Comparison of ENCODE assay signal across 1 cellular context in the genomic region with DNA sequence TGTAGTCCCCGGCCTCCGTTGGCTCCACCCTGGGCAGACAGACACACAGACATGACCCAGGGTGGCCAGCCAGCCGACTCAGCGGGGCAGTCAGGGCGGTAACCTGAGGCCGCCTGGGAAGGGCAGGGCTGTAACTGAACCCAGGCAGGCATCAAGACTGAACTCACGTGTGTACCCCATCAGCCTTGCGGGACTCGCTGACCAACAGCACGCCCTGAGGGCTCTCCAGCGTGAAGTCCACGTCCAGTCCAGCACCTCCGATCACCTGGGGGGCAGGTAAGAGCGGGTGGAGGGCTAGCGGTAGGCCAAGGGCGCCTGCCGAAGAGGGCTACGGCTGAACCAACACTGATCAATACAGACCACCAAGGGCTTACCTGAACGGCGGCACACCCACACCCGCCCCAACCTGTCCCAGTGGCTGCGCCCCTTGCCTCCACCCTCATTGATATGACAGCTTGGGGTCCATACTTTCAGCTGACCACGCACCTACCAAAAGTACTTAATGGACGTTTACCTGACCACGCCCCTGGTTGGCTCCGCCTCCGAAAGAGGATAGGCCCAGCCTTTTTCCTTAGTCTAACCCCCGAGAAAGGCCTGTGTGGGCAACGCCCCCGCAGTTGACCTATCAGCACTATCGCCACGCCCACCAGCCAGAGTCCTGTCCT.
A peak's percentile ranks its signal among the peaks of the same experiment; 100 is the strongest.
TF ChIP-seq lines count a peak whose summit lies in the region.

No MANE protein-coding gene starts in this region.

TF ChIP-seq in GM12878, 131 proteins besides CTCF, POLR2A, EP300 and RAD21 (continued from another document):
- TF ChIP-seq, protein P1, sequence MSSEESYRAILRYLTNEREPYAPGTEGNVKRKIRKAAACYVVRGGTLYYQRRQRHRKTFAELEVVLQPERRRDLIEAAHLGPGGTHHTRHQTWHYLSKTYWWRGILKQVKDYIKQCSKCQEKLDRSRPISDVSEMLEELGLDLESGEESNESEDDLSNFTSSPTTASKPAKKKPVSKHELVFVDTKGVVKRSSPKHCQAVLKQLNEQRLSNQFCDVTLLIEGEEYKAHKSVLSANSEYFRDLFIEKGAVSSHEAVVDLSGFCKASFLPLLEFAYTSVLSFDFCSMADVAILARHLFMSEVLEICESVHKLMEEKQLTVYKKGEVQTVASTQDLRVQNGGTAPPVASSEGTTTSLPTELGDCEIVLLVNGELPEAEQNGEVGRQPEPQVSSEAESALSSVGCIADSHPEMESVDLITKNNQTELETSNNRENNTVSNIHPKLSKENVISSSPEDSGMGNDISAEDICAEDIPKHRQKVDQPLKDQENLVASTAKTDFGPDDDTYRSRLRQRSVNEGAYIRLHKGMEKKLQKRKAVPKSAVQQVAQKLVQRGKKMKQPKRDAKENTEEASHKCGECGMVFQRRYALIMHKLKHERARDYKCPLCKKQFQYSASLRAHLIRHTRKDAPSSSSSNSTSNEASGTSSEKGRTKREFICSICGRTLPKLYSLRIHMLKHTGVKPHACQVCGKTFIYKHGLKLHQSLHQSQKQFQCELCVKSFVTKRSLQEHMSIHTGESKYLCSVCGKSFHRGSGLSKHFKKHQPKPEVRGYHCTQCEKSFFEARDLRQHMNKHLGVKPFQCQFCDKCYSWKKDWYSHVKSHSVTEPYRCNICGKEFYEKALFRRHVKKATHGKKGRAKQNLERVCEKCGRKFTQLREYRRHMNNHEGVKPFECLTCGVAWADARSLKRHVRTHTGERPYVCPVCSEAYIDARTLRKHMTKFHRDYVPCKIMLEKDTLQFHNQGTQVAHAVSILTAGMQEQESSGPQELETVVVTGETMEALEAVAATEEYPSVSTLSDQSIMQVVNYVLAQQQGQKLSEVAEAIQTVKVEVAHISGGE (CRISPR knock-in tag; IDR thresholded peaks at IDR 0.05), result no peak
- TF ChIP-seq SP1 (IDR thresholded peaks at IDR 0.05; ENCODE audit: low read depth, low read length), result peak; percentile 81
- peak; percentile 69; the same call in 1 of the 2 replicates for TF ChIP-seq LARP7 (IDR thresholded peaks at IDR 0.05)
- TF ChIP-seq NR2F1 (conservative IDR thresholded peaks at IDR 0.05), result no peak
- TF ChIP-seq GABPA (IDR thresholded peaks at IDR 0.05; ENCODE audit: low read depth), result no peak
- TF ChIP-seq JUND (IDR thresholded peaks at IDR 0.05; ENCODE audit: low read depth, low read length), result no peak
- TF ChIP-seq, protein P2, sequence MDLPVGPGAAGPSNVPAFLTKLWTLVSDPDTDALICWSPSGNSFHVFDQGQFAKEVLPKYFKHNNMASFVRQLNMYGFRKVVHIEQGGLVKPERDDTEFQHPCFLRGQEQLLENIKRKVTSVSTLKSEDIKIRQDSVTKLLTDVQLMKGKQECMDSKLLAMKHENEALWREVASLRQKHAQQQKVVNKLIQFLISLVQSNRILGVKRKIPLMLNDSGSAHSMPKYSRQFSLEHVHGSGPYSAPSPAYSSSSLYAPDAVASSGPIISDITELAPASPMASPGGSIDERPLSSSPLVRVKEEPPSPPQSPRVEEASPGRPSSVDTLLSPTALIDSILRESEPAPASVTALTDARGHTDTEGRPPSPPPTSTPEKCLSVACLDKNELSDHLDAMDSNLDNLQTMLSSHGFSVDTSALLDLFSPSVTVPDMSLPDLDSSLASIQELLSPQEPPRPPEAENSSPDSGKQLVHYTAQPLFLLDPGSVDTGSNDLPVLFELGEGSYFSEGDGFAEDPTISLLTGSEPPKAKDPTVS (IDR thresholded peaks at IDR 0.05; ENCODE audit: low read depth, low read length), result no peak
- no peak for TF ChIP-seq CBX5 (IDR thresholded peaks at IDR 0.05; ENCODE audit: low read depth)
- no peak for TF ChIP-seq RAD51 (IDR thresholded peaks at IDR 0.05)
- TF ChIP-seq CREB1 (IDR thresholded peaks at IDR 0.05; ENCODE audit: low read depth), result peak; percentile 45; the same call in 1 of the 2 replicates
- TF ChIP-seq, protein P3, sequence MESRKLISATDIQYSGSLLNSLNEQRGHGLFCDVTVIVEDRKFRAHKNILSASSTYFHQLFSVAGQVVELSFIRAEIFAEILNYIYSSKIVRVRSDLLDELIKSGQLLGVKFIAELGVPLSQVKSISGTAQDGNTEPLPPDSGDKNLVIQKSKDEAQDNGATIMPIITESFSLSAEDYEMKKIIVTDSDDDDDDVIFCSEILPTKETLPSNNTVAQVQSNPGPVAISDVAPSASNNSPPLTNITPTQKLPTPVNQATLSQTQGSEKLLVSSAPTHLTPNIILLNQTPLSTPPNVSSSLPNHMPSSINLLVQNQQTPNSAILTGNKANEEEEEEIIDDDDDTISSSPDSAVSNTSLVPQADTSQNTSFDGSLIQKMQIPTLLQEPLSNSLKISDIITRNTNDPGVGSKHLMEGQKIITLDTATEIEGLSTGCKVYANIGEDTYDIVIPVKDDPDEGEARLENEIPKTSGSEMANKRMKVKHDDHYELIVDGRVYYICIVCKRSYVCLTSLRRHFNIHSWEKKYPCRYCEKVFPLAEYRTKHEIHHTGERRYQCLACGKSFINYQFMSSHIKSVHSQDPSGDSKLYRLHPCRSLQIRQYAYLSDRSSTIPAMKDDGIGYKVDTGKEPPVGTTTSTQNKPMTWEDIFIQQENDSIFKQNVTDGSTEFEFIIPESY (IDR thresholded peaks at IDR 0.05), result 0 out of 2 replicates have a peak, but pooled peaks have one; percentile 51
- TF ChIP-seq NFXL1 (IDR thresholded peaks at IDR 0.05; ENCODE audit: borderline replicate concordance), result no peak
- TF ChIP-seq, protein P4, sequence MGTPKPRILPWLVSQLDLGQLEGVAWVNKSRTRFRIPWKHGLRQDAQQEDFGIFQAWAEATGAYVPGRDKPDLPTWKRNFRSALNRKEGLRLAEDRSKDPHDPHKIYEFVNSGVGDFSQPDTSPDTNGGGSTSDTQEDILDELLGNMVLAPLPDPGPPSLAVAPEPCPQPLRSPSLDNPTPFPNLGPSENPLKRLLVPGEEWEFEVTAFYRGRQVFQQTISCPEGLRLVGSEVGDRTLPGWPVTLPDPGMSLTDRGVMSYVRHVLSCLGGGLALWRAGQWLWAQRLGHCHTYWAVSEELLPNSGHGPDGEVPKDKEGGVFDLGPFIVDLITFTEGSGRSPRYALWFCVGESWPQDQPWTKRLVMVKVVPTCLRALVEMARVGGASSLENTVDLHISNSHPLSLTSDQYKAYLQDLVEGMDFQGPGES (IDR thresholded peaks at IDR 0.05), result 0 out of 2 replicates have a peak, but pooled peaks have one; percentile 12
- TF ChIP-seq GATAD2B (conservative IDR thresholded peaks at IDR 0.05; ENCODE audit: low read depth), result 0 out of 2 replicates have a peak, but pooled peaks have one; percentile 19
- TF ChIP-seq, protein P5, sequence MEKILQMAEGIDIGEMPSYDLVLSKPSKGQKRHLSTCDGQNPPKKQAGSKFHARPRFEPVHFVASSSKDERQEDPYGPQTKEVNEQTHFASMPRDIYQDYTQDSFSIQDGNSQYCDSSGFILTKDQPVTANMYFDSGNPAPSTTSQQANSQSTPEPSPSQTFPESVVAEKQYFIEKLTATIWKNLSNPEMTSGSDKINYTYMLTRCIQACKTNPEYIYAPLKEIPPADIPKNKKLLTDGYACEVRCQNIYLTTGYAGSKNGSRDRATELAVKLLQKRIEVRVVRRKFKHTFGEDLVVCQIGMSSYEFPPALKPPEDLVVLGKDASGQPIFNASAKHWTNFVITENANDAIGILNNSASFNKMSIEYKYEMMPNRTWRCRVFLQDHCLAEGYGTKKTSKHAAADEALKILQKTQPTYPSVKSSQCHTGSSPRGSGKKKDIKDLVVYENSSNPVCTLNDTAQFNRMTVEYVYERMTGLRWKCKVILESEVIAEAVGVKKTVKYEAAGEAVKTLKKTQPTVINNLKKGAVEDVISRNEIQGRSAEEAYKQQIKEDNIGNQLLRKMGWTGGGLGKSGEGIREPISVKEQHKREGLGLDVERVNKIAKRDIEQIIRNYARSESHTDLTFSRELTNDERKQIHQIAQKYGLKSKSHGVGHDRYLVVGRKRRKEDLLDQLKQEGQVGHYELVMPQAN (conservative IDR thresholded peaks at IDR 0.05), result no peak
- peak in 1 of 2 experiments; percentile 66; a peak in 1 of 3 replicates for TF ChIP-seq EGR1 (IDR thresholded peaks at IDR 0.05; ENCODE audit: borderline replicate concordance in 1 of 2, low read depth in 2 of 2, low read length in 2 of 2)
- peak; percentile 86 for TF ChIP-seq SMARCA5 (IDR thresholded peaks at IDR 0.05)
- peak; percentile 51; the same call in 1 of the 2 replicates for TF ChIP-seq POLR2AphosphoS5 (IDR thresholded peaks at IDR 0.05; ENCODE audit: low read length)
- no peak for TF ChIP-seq ETV6 (conservative IDR thresholded peaks at IDR 0.05 in 1 of 2, IDR thresholded peaks at IDR 0.05 in 1 of 2; ENCODE audit: borderline replicate concordance in 1 of 2, low read depth in 1 of 2)
- TF ChIP-seq HCFC1 (IDR thresholded peaks at IDR 0.05; ENCODE audit: low read length), result no peak
- peak; percentile 49; the same call in 1 of the 2 replicates for TF ChIP-seq MTA3 (IDR thresholded peaks at IDR 0.05; ENCODE audit: borderline replicate concordance, low read length)
- TF ChIP-seq HDAC2 (IDR thresholded peaks at IDR 0.05), result no peak
- TF ChIP-seq POU2F2 (IDR thresholded peaks at IDR 0.05; ENCODE audit: borderline replicate concordance, low read depth, low read length), result no peak
- no peak for TF ChIP-seq STAT3 (IDR thresholded peaks at IDR 0.05; ENCODE audit: low read depth, low read length)
- no peak for TF ChIP-seq ATF7 (IDR thresholded peaks at IDR 0.05; ENCODE audit: low read depth)
- no peak for TF ChIP-seq HDGF (IDR thresholded peaks at IDR 0.05)
- 0 out of 2 replicates have a peak, but pooled peaks have one; percentile 17 for TF ChIP-seq YY1 (IDR thresholded peaks at IDR 0.05; ENCODE audit: low read depth, low read length)
- no peak for TF ChIP-seq IKZF1 (conservative IDR thresholded peaks at IDR 0.05)
- no peak for TF ChIP-seq MEF2A (IDR thresholded peaks at IDR 0.05; ENCODE audit: insufficient read depth, low read depth, low read length)
- no peak for TF ChIP-seq STAT1 (conservative IDR thresholded peaks at IDR 0.05)
- TF ChIP-seq TCF7 (IDR thresholded peaks at IDR 0.05; ENCODE audit: borderline replicate concordance), result no peak
TF ChIP-seq in GM12878: peak in this region for 11.
